ENCODE assay signal across 25 cellular contexts in the genomic region with DNA sequence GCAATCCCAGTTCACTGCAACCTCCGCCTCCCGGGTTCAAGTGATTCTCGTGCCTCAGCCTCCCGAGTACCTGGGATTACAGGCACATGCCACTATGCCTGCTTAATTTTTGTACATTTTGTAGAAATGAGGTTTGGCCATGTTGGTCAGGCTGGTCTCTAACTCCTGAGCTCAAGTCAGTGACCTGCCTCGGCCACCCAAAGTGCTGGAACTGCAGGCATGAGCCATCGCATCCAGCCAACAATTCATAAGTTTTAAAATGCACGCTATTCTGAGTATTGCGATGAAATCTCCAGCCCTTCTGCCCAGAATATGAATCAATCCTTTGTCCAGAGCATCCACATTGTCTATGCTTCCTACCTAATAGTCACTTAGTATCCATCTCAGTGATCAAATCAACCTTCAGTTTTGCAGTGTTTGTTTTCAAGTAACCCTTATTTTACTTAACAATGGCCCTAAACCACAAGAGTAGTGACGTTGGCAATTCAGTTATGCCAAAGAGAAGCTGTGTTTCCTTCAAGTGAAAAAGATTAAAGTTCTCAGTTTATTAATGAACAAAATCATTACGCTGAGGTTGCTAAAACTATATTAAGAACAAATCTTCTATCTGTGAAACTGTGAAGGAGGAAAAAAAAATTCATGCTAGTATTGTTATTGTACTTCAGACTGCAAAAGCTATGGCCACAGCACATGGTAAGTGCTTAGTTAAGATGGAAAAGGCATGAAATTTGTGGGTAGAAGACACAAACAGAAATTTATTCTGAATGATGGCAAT.
DNase-seq lines count a peak whose midpoint lies in the region; ATAC-seq and FAIRE-seq lines count a peak whose summit lies in the region.
"Had no signal": no experiment of that assay in that cellular context is flagged by ENCODE, and none has a peak within 500 bp of the region (broad histone marks: within the 10 kb centered on the region; RNA-seq: fewer than 3 reads in every experiment).

No MANE protein-coding gene starts in this region.

- no peak for ATAC-seq in HG03460 (IDR thresholded peaks at IDR 0.05; ENCODE audit: unreplicated experiment)

- H3K27ac Mint-ChIP-seq in activated naive CD4-positive, alpha-beta T cell treated with anti-CD3 and anti-CD28 coated beads, Interleukin-2, amount 50 U/mL, for 24 hours, result peak overlapping the region; percentile 77
- H3K27ac Mint-ChIP-seq in dendritic cell treated with granulocyte-macrophage colony-stimulating factor and Interleukin-4, amounts not matched to agents 40 ng/mL and 50 ng/mL, for 4 days, result peak overlapping the region; percentile 73

- no peak overlapping the region for H3K4me3 Mint-ChIP-seq in activated naive CD4-positive, alpha-beta T cell treated with anti-CD3 and anti-CD28 coated beads, Interleukin-2, amount 50 U/mL, for 24 hours
- H3K4me3 Mint-ChIP-seq in dendritic cell treated with granulocyte-macrophage colony-stimulating factor and Interleukin-4, amounts not matched to agents 40 ng/mL and 50 ng/mL, for 4 days, result no peak overlapping the region
- H3K4me3 Mint-ChIP-seq: CD8-positive, alpha-beta memory T cell had no signal

- intact Hi-C loops in dendritic cell treated with granulocyte-macrophage colony-stimulating factor and Interleukin-4, amounts not matched to agents 40 ng/mL and 50 ng/mL, for 4 days (cut with micrococcal nuclease), result loop anchor here (5.0 kb wide), 2 partner anchors 34 to 329 kb away; no protein-coding TSS in a partner anchor

- no peak for DNase-seq in activated naive CD4-positive, alpha-beta T cell treated with anti-CD3 and anti-CD28 coated beads, Interleukin-2, amount 50 U/mL, for 16 hours
- DNase-seq in urothelium cell line (ENCODE audit: low spot score), result no peak
- no peak for DNase-seq in D341Med (ENCODE audit: low spot score)
- DNase-seq in stimulated activated CD4-positive, alpha-beta T cell treated with anti-CD3 and anti-CD28 coated beads, Interleukin-4, amount 100 ng/mL, for 1 hour, result no peak
- DNase-seq: C1 segment of cervical spinal cord; Calu3; CD8-positive, alpha-beta memory T cell; GDM1; H7; KG1; NCI-H1105; NCI-H146; NCI-H2029 treated with DMSO at 0.1 percent for 48 hours; NCI-H2171; NCI-H345; NCI-H524; NCI-H82; OCI-M1 had no signal

- no peaks in the 10 kb centered on the region for H3K27me3 Mint-ChIP-seq in activated naive CD4-positive, alpha-beta T cell treated with anti-CD3 and anti-CD28 coated beads, Interleukin-2, amount 50 U/mL, for 24 hours
- H3K27me3 Mint-ChIP-seq in dendritic cell treated with granulocyte-macrophage colony-stimulating factor and Interleukin-4, amounts not matched to agents 40 ng/mL and 50 ng/mL, for 4 days, result no peaks in the 10 kb centered on the region
- H3K27me3 Mint-ChIP-seq: CD8-positive, alpha-beta memory T cell had no signal

- peaks cover 4% of the 10 kb centered on the region for H3K36me3 Mint-ChIP-seq in activated naive CD4-positive, alpha-beta T cell treated with anti-CD3 and anti-CD28 coated beads, Interleukin-2, amount 50 U/mL, for 24 hours
- no peaks in the 10 kb centered on the region for H3K36me3 Mint-ChIP-seq in dendritic cell treated with granulocyte-macrophage colony-stimulating factor and Interleukin-4, amounts not matched to agents 40 ng/mL and 50 ng/mL, for 4 days (ENCODE audit: low read depth)

- no peaks in the 10 kb centered on the region for H3K9me3 Mint-ChIP-seq in activated naive CD4-positive, alpha-beta T cell treated with anti-CD3 and anti-CD28 coated beads, Interleukin-2, amount 50 U/mL, for 24 hours
- H3K9me3 Mint-ChIP-seq in dendritic cell treated with granulocyte-macrophage colony-stimulating factor and Interleukin-4, amounts not matched to agents 40 ng/mL and 50 ng/mL, for 4 days, result no peaks in the 10 kb centered on the region
- H3K9me3 Mint-ChIP-seq: CD8-positive, alpha-beta memory T cell had no signal

- H3K36me3 ChIP-seq in KOPT-K1 (ENCODE audit: insufficient read depth, low read length), result no peaks in the 10 kb centered on the region
- H3K36me3 ChIP-seq: SJSA1 had no signal

- peak overlapping the region; percentile 25 for H3K27ac ChIP-seq in KOPT-K1 (ENCODE audit: low read depth, low read length, poor library complexity, severe bottlenecking)
- H3K27ac ChIP-seq: 22Rv1, SJSA1 had no signal

- FAIRE-seq in urothelium cell line (lab: Jason Lieb, UNC), result peak; percentile 74
- FAIRE-seq: RCC 7860 had no signal

- H3K9me3 ChIP-seq in KOPT-K1 (ENCODE audit: insufficient read depth, low read length, poor library complexity, severe bottlenecking), result no peaks in the 10 kb centered on the region
- H3K9me3 ChIP-seq: SJSA1 had no signal

- peaks cover 73% of the 10 kb centered on the region for H3K4me1 Mint-ChIP-seq in activated naive CD4-positive, alpha-beta T cell treated with anti-CD3 and anti-CD28 coated beads, Interleukin-2, amount 50 U/mL, for 24 hours
- H3K4me1 Mint-ChIP-seq in dendritic cell treated with granulocyte-macrophage colony-stimulating factor and Interleukin-4, amounts not matched to agents 40 ng/mL and 50 ng/mL, for 4 days (ENCODE audit: low read depth), result peaks cover 40% of the 10 kb centered on the region
